ENCODE assay signal across 13 cellular contexts in genomic region chr7:44733708-44734481, GRCh38. TPM values are rescaled to one million over a fixed set of nuclear protein-coding genes. Genes with fewer than 3 reads are reported as not detected.
A peak's percentile ranks its signal among the peaks of the same experiment; 100 is the strongest.
DNase-seq lines count a peak whose midpoint lies in the region; ATAC-seq and TF ChIP-seq lines count a peak whose summit lies in the region.
"Had no signal": no experiment of that assay in that cellular context is flagged by ENCODE, and none has a peak within 500 bp of the region (broad histone marks: within the 10 kb centered on the region; RNA-seq: fewer than 3 reads in every experiment).

No MANE protein-coding gene starts in this region.

- peak overlapping the region; percentile 84 for H3K27ac Mint-ChIP-seq in HFFc6

- H3K27me3 ChIP-seq in fibroblast of lung (ENCODE audit: control insufficient read depth, insufficient read depth, low read length), result no peaks in the 10 kb centered on the region
- no peaks in the 10 kb centered on the region for H3K27me3 ChIP-seq in smooth muscle cell (ENCODE audit: low read depth)
- no peaks in the 10 kb centered on the region for H3K27me3 ChIP-seq in body of pancreas

- intact Hi-C loops in body of pancreas (cut with DNase I), result no loop called here

- no peaks in the 10 kb centered on the region for H3K79me2 ChIP-seq in fibroblast of lung (ENCODE audit: control insufficient read depth, insufficient read depth, low read length)
- no peaks in the 10 kb centered on the region for H3K79me2 ChIP-seq in smooth muscle cell (ENCODE audit: low read depth)
- H3K79me2 ChIP-seq: parathyroid adenoma had no signal

- no peaks in the 10 kb centered on the region for H3K36me3 ChIP-seq in fibroblast of lung (ENCODE audit: control insufficient read depth, insufficient read depth, low read length)
- no peaks in the 10 kb centered on the region for H3K36me3 ChIP-seq in smooth muscle cell (ENCODE audit: low read depth)
- no peaks in the 10 kb centered on the region for H3K36me3 ChIP-seq in body of pancreas (replicated peaks in 1 of 2; ENCODE audit: insufficient read depth in 1 of 2, low read depth in 2 of 2)
- H3K36me3 ChIP-seq: left ventricle myocardium inferior had no signal

- no peaks in the 10 kb centered on the region for H3K9me3 ChIP-seq in fibroblast of lung (ENCODE audit: control insufficient read depth, insufficient read depth, low read depth, low read length)
- H3K9me3 ChIP-seq in smooth muscle cell (replicated peaks; ENCODE audit: low read depth), result no peaks in the 10 kb centered on the region
- H3K9me3 ChIP-seq in body of pancreas, result no peaks in the 10 kb centered on the region
- H3K9me3 ChIP-seq: left ventricle myocardium inferior had no signal

- no peak for TF ChIP-seq POLR2A in body of pancreas (IDR thresholded peaks at IDR 0.05)

- H3K27me3 Mint-ChIP-seq in HFFc6 (ENCODE audit: insufficient read depth), result no peaks in the 10 kb centered on the region; the same call in 1 of the 2 replicates

- no peaks in the 10 kb centered on the region for H3K36me3 Mint-ChIP-seq in HFFc6 (ENCODE audit: low read depth)

- H3K4me2 ChIP-seq in fibroblast of lung (ENCODE audit: extremely low read depth, insufficient read depth, low read length) (no peak overlapping the region), smooth muscle cell (peak overlapping the region; percentile 38)

- ATAC-seq in SK-N-SH treated with all-trans-retinoic acid at 6 μM for 48 hours, result peak; percentile 76
- no peak for ATAC-seq in body of pancreas
- ATAC-seq in HG03520 (IDR thresholded peaks at IDR 0.05; ENCODE audit: unreplicated experiment), result no peak
- ATAC-seq: activated CD4-positive, CD25-positive, alpha-beta regulatory T cell treated with anti-CD3 and anti-CD28 coated beads, Interleukin-2, amount 50 U/mL, for 24 hours had no signal

- H4K20me1 ChIP-seq in fibroblast of lung (ENCODE audit: control insufficient read depth, extremely low read depth, insufficient read depth, low read length) (no peaks in the 10 kb centered on the region), smooth muscle cell (ENCODE audit: low read depth) (no peaks in the 10 kb centered on the region)

- DNase-seq in HFFc6 (peak; percentile 86), fibroblast of lung (ENCODE audit: low read depth in 2 of 2) (peak; percentile 66 to 78), smooth muscle cell (lab: John Stamatoyannopoulos, UW; ENCODE audit: unreplicated experiment) (no peak), body of pancreas (no peak), NCI-H2171 treated with DMSO at 0.1 percent for 48 hours (lab: John Stamatoyannopoulos, UW) (no peak)
- DNase-seq: left ventricle myocardium inferior, NCI-H748 treated with DMSO at 0.1 percent for 48 hours had no signal

- TF ChIP-seq CTCF in HFFc6 (IDR thresholded peaks at IDR 0.05), result no peak
- TF ChIP-seq CTCF in fibroblast of lung (conservative IDR thresholded peaks at IDR 0.05 in 1 of 2, IDR thresholded peaks at IDR 0.05 in 1 of 2; ENCODE audit: low read depth in 1 of 2, low read length in 2 of 2), result no peak
- TF ChIP-seq CTCF in smooth muscle cell (IDR thresholded peaks at IDR 0.05; ENCODE audit: borderline replicate concordance, insufficient read depth, poor library complexity, severe bottlenecking), result no peak
- TF ChIP-seq CTCF in body of pancreas (IDR thresholded peaks at IDR 0.05), result no peak

- WGBS in smooth muscle cell (ENCODE audit: low lambda C conversion rate), result 21% methylated on average over 5 of the region's 5 CpGs
- 68 to 93% methylated on average over 5 of the region's 5 CpGs for WGBS in body of pancreas, 2 donors

- H3K4me3 ChIP-seq in fibroblast of lung (replicated peaks in 1 of 4; ENCODE audit: control extremely low read depth in 1 of 4, insufficient read depth in 1 of 4, low read depth in 3 of 4, low read length in 4 of 4) (no peak overlapping the region), smooth muscle cell (no peak overlapping the region), body of pancreas (no peak overlapping the region)
- H3K4me3 ChIP-seq: left ventricle myocardium inferior, SK-N-MC had no signal

- peaks cover 31% of the 10 kb centered on the region for H3K4me1 Mint-ChIP-seq in HFFc6 (ENCODE audit: low read depth)

- peaks cover 5% of the 10 kb centered on the region for H3K4me1 ChIP-seq in fibroblast of lung (ENCODE audit: control insufficient read depth, extremely low read depth, insufficient read depth, low read length)
- H3K4me1 ChIP-seq in smooth muscle cell (ENCODE audit: low read depth), result no peaks in the 10 kb centered on the region
- no peaks in the 10 kb centered on the region for H3K4me1 ChIP-seq in body of pancreas
- H3K4me1 ChIP-seq: left ventricle myocardium inferior, parathyroid adenoma had no signal

- no peak overlapping the region for H3K9ac ChIP-seq in fibroblast of lung (ENCODE audit: insufficient read depth, low read length)
- H3K9ac ChIP-seq in smooth muscle cell (ENCODE audit: low read depth), result no peak overlapping the region
- H3K9ac ChIP-seq: parathyroid adenoma had no signal

- H2AFZ ChIP-seq in fibroblast of lung (ENCODE audit: low read length) (no peak overlapping the region), smooth muscle cell (ENCODE audit: low read depth) (no peak overlapping the region)
- H2AFZ ChIP-seq: parathyroid adenoma had no signal

- no peaks in the 10 kb centered on the region for H3K9me3 Mint-ChIP-seq in HFFc6
- H3K9me3 Mint-ChIP-seq: activated T-helper 2 cell treated with anti-CD3 and anti-CD28 coated beads, Interferon-gamma antibody, Interleukin-2, Interleukin-4, amounts not matched to agents 10 μg/mL and 5 μg/mL and 100 μg/mL, durations not matched to agents 14 hours and 24 hours and 36 hours had no signal

- peaks cover 5% of the 10 kb centered on the region for H3F3A ChIP-seq in smooth muscle cell (ENCODE audit: low read depth)

- H3K4me3 Mint-ChIP-seq in HFFc6, result peak overlapping the region; percentile 36; the same call in 1 of the 2 replicates

- H3K27ac ChIP-seq in fibroblast of lung (ENCODE audit: insufficient read depth, low read length) (peak overlapping the region; percentile 86), smooth muscle cell (ENCODE audit: low read depth) (peak overlapping the region; percentile 99), body of pancreas (no peak overlapping the region)
- H3K27ac ChIP-seq: left ventricle myocardium inferior, parathyroid adenoma, SK-N-MC had no signal

TF ChIP-seq in SK-N-SH treated with all-trans-retinoic acid at 6 μM for 48 hours, 23 proteins besides CTCF, POLR2A, EP300 and RAD21 (continues in another document):
- TF ChIP-seq OSR1 (CRISPR knock-in tag; IDR thresholded peaks at IDR 0.05) (no peak), ZNF8 (CRISPR knock-in tag; IDR thresholded peaks at IDR 0.05) (no peak), ARNTL (CRISPR knock-in tag; IDR thresholded peaks at IDR 0.05; ENCODE audit: borderline replicate concordance, low read depth) (no peak), CSDC2 (CRISPR knock-in tag; IDR thresholded peaks at IDR 0.05) (peak; percentile 87; the same call in 1 of the 2 replicates), BACH2 (CRISPR knock-in tag; IDR thresholded peaks at IDR 0.05; ENCODE audit: borderline replicate concordance) (no peak), TCF4 (CRISPR knock-in tag; IDR thresholded peaks at IDR 0.05; ENCODE audit: borderline replicate concordance) (no peak), ZNF565 (CRISPR knock-in tag; conservative IDR thresholded peaks at IDR 0.05; ENCODE audit: low read depth) (no peak), TOX (CRISPR knock-in tag; IDR thresholded peaks at IDR 0.05; ENCODE audit: borderline replicate concordance) (no peak), ESRRG (CRISPR knock-in tag; IDR thresholded peaks at IDR 0.05) (no peak), PPARA (CRISPR knock-in tag; IDR thresholded peaks at IDR 0.05; ENCODE audit: borderline replicate concordance) (no peak)
- TF ChIP-seq, protein P1, sequence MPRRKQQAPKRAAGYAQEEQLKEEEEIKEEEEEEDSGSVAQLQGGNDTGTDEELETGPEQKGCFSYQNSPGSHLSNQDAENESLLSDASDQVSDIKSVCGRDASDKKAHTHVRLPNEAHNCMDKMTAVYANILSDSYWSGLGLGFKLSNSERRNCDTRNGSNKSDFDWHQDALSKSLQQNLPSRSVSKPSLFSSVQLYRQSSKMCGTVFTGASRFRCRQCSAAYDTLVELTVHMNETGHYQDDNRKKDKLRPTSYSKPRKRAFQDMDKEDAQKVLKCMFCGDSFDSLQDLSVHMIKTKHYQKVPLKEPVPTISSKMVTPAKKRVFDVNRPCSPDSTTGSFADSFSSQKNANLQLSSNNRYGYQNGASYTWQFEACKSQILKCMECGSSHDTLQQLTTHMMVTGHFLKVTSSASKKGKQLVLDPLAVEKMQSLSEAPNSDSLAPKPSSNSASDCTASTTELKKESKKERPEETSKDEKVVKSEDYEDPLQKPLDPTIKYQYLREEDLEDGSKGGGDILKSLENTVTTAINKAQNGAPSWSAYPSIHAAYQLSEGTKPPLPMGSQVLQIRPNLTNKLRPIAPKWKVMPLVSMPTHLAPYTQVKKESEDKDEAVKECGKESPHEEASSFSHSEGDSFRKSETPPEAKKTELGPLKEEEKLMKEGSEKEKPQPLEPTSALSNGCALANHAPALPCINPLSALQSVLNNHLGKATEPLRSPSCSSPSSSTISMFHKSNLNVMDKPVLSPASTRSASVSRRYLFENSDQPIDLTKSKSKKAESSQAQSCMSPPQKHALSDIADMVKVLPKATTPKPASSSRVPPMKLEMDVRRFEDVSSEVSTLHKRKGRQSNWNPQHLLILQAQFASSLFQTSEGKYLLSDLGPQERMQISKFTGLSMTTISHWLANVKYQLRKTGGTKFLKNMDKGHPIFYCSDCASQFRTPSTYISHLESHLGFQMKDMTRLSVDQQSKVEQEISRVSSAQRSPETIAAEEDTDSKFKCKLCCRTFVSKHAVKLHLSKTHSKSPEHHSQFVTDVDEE (CRISPR knock-in tag; IDR thresholded peaks at IDR 0.05), result no peak
- TF ChIP-seq, protein P2, sequence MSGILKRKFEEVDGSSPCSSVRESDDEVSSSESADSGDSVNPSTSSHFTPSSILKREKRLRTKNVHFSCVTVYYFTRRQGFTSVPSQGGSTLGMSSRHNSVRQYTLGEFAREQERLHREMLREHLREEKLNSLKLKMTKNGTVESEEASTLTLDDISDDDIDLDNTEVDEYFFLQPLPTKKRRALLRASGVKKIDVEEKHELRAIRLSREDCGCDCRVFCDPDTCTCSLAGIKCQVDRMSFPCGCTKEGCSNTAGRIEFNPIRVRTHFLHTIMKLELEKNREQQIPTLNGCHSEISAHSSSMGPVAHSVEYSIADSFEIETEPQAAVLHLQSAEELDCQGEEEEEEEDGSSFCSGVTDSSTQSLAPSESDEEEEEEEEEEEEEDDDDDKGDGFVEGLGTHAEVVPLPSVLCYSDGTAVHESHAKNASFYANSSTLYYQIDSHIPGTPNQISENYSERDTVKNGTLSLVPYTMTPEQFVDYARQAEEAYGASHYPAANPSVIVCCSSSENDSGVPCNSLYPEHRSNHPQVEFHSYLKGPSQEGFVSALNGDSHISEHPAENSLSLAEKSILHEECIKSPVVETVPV (CRISPR knock-in tag; IDR thresholded peaks at IDR 0.05), result no peak

RNA-seq across cellular contexts. Expression of gene ZMIZ2, which starts 14.8 kb away (rescaled TPM):
- 10 to 100 TPM; 33.2 to 42.4 (median 36.6) TPM for total RNA-seq in HFFc6 (2021; fragmentation: NEBNext Ultra II Directional; extraction: Animal tissue kit (Norgen Biotek cat#: 25700))
- total RNA-seq in fibroblast of lung, result 5.1 and 9.1 TPM in 2 replicates
- polyA plus RNA-seq in fibroblast of lung, result 3.9 and 5.5 TPM in 2 replicates
- 21.8 and 26.6 TPM in 2 replicates for polyA plus RNA-seq in fibroblast of lung (2012)
- polyA minus RNA-seq in fibroblast of lung (ENCODE audit: low replicate concordance), result 27.3 and 39.5 TPM in 2 replicates
- 5.7 and 8.8 TPM in 2 replicates for total RNA-seq in smooth muscle cell
- polyA plus RNA-seq in smooth muscle cell, result 17.2 and 34.8 TPM in 2 replicates
- 10 to 100 TPM; 30.9 to 50.4 TPM for total RNA-seq in body of pancreas

Comparison
In these comparisons a context has a peak if more than half of its experiments do, and no peak if none do; other contexts are left out.
1. DNase-seq: peak in HFFc6 (single experiment) and fibroblast of lung (2 of 2); none in smooth muscle cell (single experiment), body of pancreas (0 of 4) and NCI-H2171 treated with DMSO at 0.1 percent for 48 hours (single experiment).
2. H3K27ac ChIP-seq: peak in fibroblast of lung (single experiment) and smooth muscle cell (single experiment); none in body of pancreas (0 of 4).